Comparison of ENCODE assay signal across 9 cellular contexts in the genomic region with DNA sequence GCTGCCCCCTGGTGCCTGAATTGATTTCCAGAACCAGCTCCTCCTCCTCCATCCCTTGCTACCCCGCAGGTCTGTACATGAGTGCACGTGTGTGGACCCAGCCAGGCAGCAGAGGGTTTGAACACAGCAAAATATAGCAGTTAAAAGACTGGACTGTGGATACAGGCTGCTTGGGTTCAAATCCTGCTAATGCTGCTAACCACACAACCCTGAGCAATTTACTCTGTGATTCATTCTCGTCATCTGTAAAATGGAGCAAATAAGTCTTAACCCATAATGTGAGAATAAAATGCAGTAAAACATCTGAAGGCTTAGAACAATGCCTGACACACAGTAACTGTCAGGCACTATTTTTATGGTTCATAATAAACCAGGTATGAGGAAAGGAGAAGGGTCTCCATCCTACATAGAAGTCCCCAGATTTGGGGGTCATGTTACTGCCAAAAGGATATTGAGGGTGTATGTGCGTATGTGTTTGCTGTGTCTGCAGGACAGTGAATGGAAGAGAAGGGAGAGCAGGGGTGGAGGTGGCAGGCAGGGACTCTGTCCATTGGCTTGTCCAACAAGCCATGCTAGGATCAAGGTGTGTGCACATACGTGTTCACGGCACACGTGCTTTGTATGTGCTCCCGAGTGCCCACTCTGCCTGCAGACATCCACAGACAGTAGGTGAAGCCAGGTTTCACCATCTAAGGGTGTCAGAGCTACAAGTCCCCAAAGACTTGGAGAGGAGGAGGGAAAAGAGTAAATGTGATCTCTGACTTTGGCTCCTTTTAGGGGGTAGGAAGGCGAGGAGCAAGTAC. TPM values are rescaled to one million over a fixed set of nuclear protein-coding genes. Genes with fewer than 3 reads are reported as not detected.
DNase-seq lines count a peak whose midpoint lies in the region; ATAC-seq, FAIRE-seq and TF ChIP-seq lines count a peak whose summit lies in the region.
"Had no signal": no experiment of that assay in that cellular context is flagged by ENCODE, and none has a peak within 500 bp of the region (broad histone marks: within the 10 kb centered on the region; RNA-seq: fewer than 3 reads in every experiment).

No MANE protein-coding gene starts in this region.

- H3K9me3 ChIP-seq in astrocyte (ENCODE audit: insufficient read depth, low read depth, low read length) (no peaks in the 10 kb centered on the region), vagina (no peaks in the 10 kb centered on the region)

- peak overlapping the region; percentile 90 for H3K4me2 ChIP-seq in astrocyte (ENCODE audit: low read length)

- peaks cover 39% of the 10 kb centered on the region for H3K4me1 Mint-ChIP-seq in activated CD4-positive, alpha-beta T cell treated with anti-CD3 and anti-CD28 coated beads, Interleukin-2, amount 10 ng/mL, durations not matched to agents 24 days and 14 days
- peaks cover 5% of the 10 kb centered on the region for H3K4me1 Mint-ChIP-seq in astrocyte (ENCODE audit: low read depth, unreplicated experiment)

- H4K20me1 ChIP-seq in astrocyte (ENCODE audit: insufficient read depth, low read length), result peaks cover 3% of the 10 kb centered on the region

- ATAC-seq in HG03378 (IDR thresholded peaks at IDR 0.05; ENCODE audit: unreplicated experiment), result peak; percentile 62

- no peak for FAIRE-seq in astrocyte (lab: Jason Lieb, UNC)

- H3K27me3 ChIP-seq in astrocyte (ENCODE audit: insufficient read depth, low read length), result no peaks in the 10 kb centered on the region
- no peaks in the 10 kb centered on the region for H3K27me3 ChIP-seq in vagina

- no peaks in the 10 kb centered on the region for H3K79me2 ChIP-seq in astrocyte (ENCODE audit: insufficient read depth, low read length)

- no peak for TF ChIP-seq POLR2A in vagina (IDR thresholded peaks at IDR 0.05)

- peak overlapping the region; percentile 61 for H2AFZ ChIP-seq in astrocyte (ENCODE audit: low read depth, low read length)

- intact Hi-C loops in activated CD4-positive, alpha-beta T cell treated with anti-CD3 and anti-CD28 coated beads, Interleukin-2, amount 10 ng/mL, durations not matched to agents 24 days and 14 days (cut with micrococcal nuclease), result loop anchor here (1.0 to 5.0 kb wide), 4 partner anchors 43 to 360 kb away; a partner anchor contains a TSS
- intact Hi-C loops in vagina (cut with DNase I), result loop anchor here (2.0 kb wide), 1 partner anchor 44 kb away; no protein-coding TSS in a partner anchor

- peaks cover 9% of the 10 kb centered on the region for H3K27me3 Mint-ChIP-seq in activated CD4-positive, alpha-beta T cell treated with anti-CD3 and anti-CD28 coated beads, Interleukin-2, amount 10 ng/mL, durations not matched to agents 24 days and 14 days
- H3K27me3 Mint-ChIP-seq in astrocyte (ENCODE audit: low read depth, unreplicated experiment), result peaks cover 9% of the 10 kb centered on the region

- peak overlapping the region; percentile 92 for H3K4me3 Mint-ChIP-seq in activated CD4-positive, alpha-beta T cell treated with anti-CD3 and anti-CD28 coated beads, Interleukin-2, amount 10 ng/mL, durations not matched to agents 24 days and 14 days
- no peak overlapping the region for H3K4me3 Mint-ChIP-seq in astrocyte (ENCODE audit: unreplicated experiment)

- peak overlapping the region; percentile 92 for H3K27ac Mint-ChIP-seq in activated CD4-positive, alpha-beta T cell treated with anti-CD3 and anti-CD28 coated beads, Interleukin-2, amount 10 ng/mL, durations not matched to agents 24 days and 14 days
- peak overlapping the region; percentile 96 for H3K27ac Mint-ChIP-seq in astrocyte (ENCODE audit: unreplicated experiment)

- H3K4me3 ChIP-seq in astrocyte (ENCODE audit: insufficient read depth, low read depth, low read length) (peak overlapping the region; percentile 63), vagina (peak overlapping the region; percentile 61 to 90)

- H3K4me1 ChIP-seq in astrocyte (ENCODE audit: insufficient read depth, low read length) (peaks cover 29% of the 10 kb centered on the region), vagina (peaks cover 33% of the 10 kb centered on the region)

- TF ChIP-seq CTCF in astrocyte (IDR thresholded peaks at IDR 0.05; ENCODE audit: insufficient read depth, low read depth, low read length) (peak; percentile 60), vagina (IDR thresholded peaks at IDR 0.05) (no peak)

- peak overlapping the region; percentile 76 for H3K9ac ChIP-seq in astrocyte (ENCODE audit: low read length)

- H3K9me3 Mint-ChIP-seq in activated CD4-positive, alpha-beta T cell treated with anti-CD3 and anti-CD28 coated beads, Interleukin-2, amount 10 ng/mL, durations not matched to agents 24 days and 14 days, result no peaks in the 10 kb centered on the region
- H3K9me3 Mint-ChIP-seq in astrocyte (ENCODE audit: unreplicated experiment), result peaks cover 1% of the 10 kb centered on the region

- H3K36me3 ChIP-seq in astrocyte (ENCODE audit: insufficient read depth, low read length) (no peaks in the 10 kb centered on the region), vagina (peaks cover 0 to 7% of the 10 kb centered on the region in 2 donors)

- DNase-seq in activated CD4-positive, alpha-beta T cell treated with anti-CD3 and anti-CD28 coated beads, Interleukin-2, amount 10 ng/mL, durations not matched to agents 24 days and 14 days, result no peak
- no peak for DNase-seq in activated CD4-positive, alpha-beta T cell treated with anti-CD3 and anti-CD28 coated beads for 48 hours
- no peak for DNase-seq in astrocyte (ENCODE audit: low read depth)
- DNase-seq in middle frontal gyrus (ENCODE audit: extremely low spot score, low spot score), result peak; percentile 64
- peak in 1 of 2 donors; percentile 87 for DNase-seq in vagina (ENCODE audit: extremely low spot score in 2 of 2)
- no peak for DNase-seq in DMS153 treated with DMSO at 0.1 percent for 48 hours (lab: John Stamatoyannopoulos, UW; ENCODE audit: unreplicated experiment)
- DNase-seq in A172 (ENCODE audit: low spot score), result no peak

- peak overlapping the region; percentile 45 for H3K27ac ChIP-seq in astrocyte (ENCODE audit: low read depth, low read length)
- peak overlapping the region; percentile 100 for H3K27ac ChIP-seq in vagina

- H3K36me3 Mint-ChIP-seq in activated CD4-positive, alpha-beta T cell treated with anti-CD3 and anti-CD28 coated beads, Interleukin-2, amount 10 ng/mL, durations not matched to agents 24 days and 14 days (ENCODE audit: low read depth), result peaks cover 16% of the 10 kb centered on the region
- H3K36me3 Mint-ChIP-seq in astrocyte (ENCODE audit: low read depth, unreplicated experiment), result no peaks in the 10 kb centered on the region

RNA-seq across cellular contexts. Expression of a gene that starts 1.5 kb away (rescaled TPM):
- total RNA-seq in activated CD4-positive, alpha-beta T cell treated with anti-CD3 and anti-CD28 coated beads, Interleukin-2, amount 10 ng/mL, durations not matched to agents 24 days and 14 days, result 304 and 319 TPM in 2 replicates
- total RNA-seq in astrocyte (33.8 and 36.2 TPM in 2 replicates), vagina (146 TPM)
- total RNA-seq in A172 (2014; rRNA removed; shearing (Covaris generic)), result 15.2 and 18.4 TPM in 2 replicates

RNA-seq across cellular contexts. Expression of a gene that starts 15.6 kb away (rescaled TPM):
- 0.28 and 0.93 TPM in 2 replicates for total RNA-seq in activated CD4-positive, alpha-beta T cell treated with anti-CD3 and anti-CD28 coated beads, Interleukin-2, amount 10 ng/mL, durations not matched to agents 24 days and 14 days
- total RNA-seq in astrocyte, result 369 and 397 TPM in 2 replicates
- total RNA-seq in vagina, result 477 TPM
- total RNA-seq in A172 (2014; rRNA removed; shearing (Covaris generic)), result 34.1 and 35.5 TPM in 2 replicates

RNA-seq across cellular contexts. Expression of a gene that starts 23.8 kb away (rescaled TPM):
- total RNA-seq in activated CD4-positive, alpha-beta T cell treated with anti-CD3 and anti-CD28 coated beads, Interleukin-2, amount 10 ng/mL, durations not matched to agents 24 days and 14 days, result 70.5 and 76.7 TPM in 2 replicates
- total RNA-seq in astrocyte (36.6 and 37.8 TPM in 2 replicates), vagina (34.4 TPM)
- 18.9 and 22.4 TPM in 2 replicates for total RNA-seq in A172 (2014; rRNA removed; shearing (Covaris generic))

RNA-seq across cellular contexts. Expression of a gene that starts 34.1 kb away (rescaled TPM):
- total RNA-seq in activated CD4-positive, alpha-beta T cell treated with anti-CD3 and anti-CD28 coated beads, Interleukin-2, amount 10 ng/mL, durations not matched to agents 24 days and 14 days, result 77.0 and 80.6 TPM in 2 replicates
- 9.4 and 10.6 TPM in 2 replicates for total RNA-seq in astrocyte
- total RNA-seq in vagina, result 7.1 TPM
- total RNA-seq in A172 (2014; rRNA removed; shearing (Covaris generic)), result 26.3 and 28.0 TPM in 2 replicates

RNA-seq across cellular contexts. Expression of a gene that starts 34.7 kb away (rescaled TPM):
- total RNA-seq in activated CD4-positive, alpha-beta T cell treated with anti-CD3 and anti-CD28 coated beads, Interleukin-2, amount 10 ng/mL, durations not matched to agents 24 days and 14 days, result not detected in 2 replicates
- not detected in 2 replicates for total RNA-seq in astrocyte
- total RNA-seq in vagina, result not detected
- not detected in 2 replicates for total RNA-seq in A172 (2014; rRNA removed; shearing (Covaris generic))
- total RNA-seq: subcutaneous adipose tissue had no signal

Comparison
In these comparisons a context has a peak if more than half of its experiments do, and no peak if none do; other contexts are left out.
1. RNA of a gene that starts 15.6 kb away (total RNA-seq): 477 TPM in vagina (single experiment), 369 to 397 TPM in astrocyte and 34.1 to 35.5 TPM in A172; 0.28 to 0.93 TPM in activated CD4-positive, alpha-beta T cell treated with anti-CD3 and anti-CD28 coated beads, Interleukin-2, amount 10 ng/mL, durations not matched to agents 24 days and 14 days; every median in the first group is over 10 times any median in the second.